ENCODE assay signal across 9 cellular contexts in the genomic region with DNA sequence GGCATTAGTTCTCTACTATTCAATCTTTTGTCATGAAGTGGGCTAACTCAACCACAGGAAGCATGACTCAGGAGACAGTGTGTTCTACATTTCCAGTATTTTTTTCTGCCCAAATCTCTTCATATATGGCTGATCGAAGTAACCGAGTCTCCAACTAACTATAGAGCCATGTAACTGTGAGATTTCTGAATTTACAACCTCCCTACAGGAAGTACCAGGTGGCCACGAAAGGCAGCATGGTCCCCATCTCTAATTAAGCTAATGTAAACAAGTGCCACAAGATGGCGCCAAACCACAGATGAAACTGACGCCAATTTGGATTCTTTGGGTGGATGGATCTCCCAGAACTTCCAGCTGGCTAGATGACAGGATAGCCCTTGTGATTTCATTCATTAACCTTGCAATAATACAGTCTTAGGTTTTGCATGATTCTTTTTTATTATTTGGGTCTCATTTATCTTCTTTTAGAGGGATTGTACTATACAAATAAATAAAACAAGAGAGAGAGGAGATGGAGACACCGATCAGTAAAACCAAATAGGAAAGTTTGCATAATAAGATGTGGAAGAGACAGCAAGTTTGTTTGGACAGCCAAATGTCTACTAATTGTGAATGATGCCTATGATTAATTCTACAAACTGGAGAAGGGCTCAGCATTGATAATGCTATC. TPM values are rescaled to one million over a fixed set of nuclear protein-coding genes. Genes with fewer than 3 reads are reported as not detected.
DNase-seq lines count a peak whose midpoint lies in the region; ATAC-seq and TF ChIP-seq lines count a peak whose summit lies in the region.
"Had no signal": no experiment of that assay in that cellular context is flagged by ENCODE, and none has a peak within 500 bp of the region (broad histone marks: within the 10 kb centered on the region; RNA-seq: fewer than 3 reads in every experiment).

No MANE protein-coding gene starts in this region.

- peak in 3 of 4 experiments; percentile 47 to 65 (median 59) for TF ChIP-seq CTCF in prostate gland (IDR thresholded peaks at IDR 0.05)

- ATAC-seq in GM21825 (IDR thresholded peaks at IDR 0.05; ENCODE audit: unreplicated experiment) (peak; percentile 94), HG02970 (IDR thresholded peaks at IDR 0.05; ENCODE audit: low FRiP score, unreplicated experiment) (no peak)

- no peaks in the 10 kb centered on the region for H3K36me3 ChIP-seq in KOPT-K1 (ENCODE audit: insufficient read depth, low read length)
- H3K36me3 ChIP-seq in SJCRH30, result no peaks in the 10 kb centered on the region
- no peaks in the 10 kb centered on the region for H3K36me3 ChIP-seq in prostate gland

- no peak for TF ChIP-seq POLR2A in prostate gland (IDR thresholded peaks at IDR 0.05)

- intact Hi-C loops in prostate gland (cut with DNase I), result loop anchor here (10.0 kb wide), 1 partner anchor 144 kb away; no protein-coding TSS in a partner anchor

- H3K4me3 ChIP-seq in SJCRH30 (no peak overlapping the region), prostate gland (no peak overlapping the region)
- H3K4me3 ChIP-seq: skin epidermis had no signal

- WGBS in prostate gland, result 25% methylated on average over 6 of the region's 6 CpGs

- H3K27ac ChIP-seq in KOPT-K1 (ENCODE audit: low read depth, low read length, poor library complexity, severe bottlenecking), result peak overlapping the region; percentile 62
- H3K27ac ChIP-seq in SJCRH30, result no peak overlapping the region
- H3K27ac ChIP-seq in prostate gland, result no peak overlapping the region
- H3K27ac ChIP-seq: skin epidermis had no signal

- no peaks in the 10 kb centered on the region for H3K27me3 ChIP-seq in SJCRH30
- H3K27me3 ChIP-seq in prostate gland (replicated peaks; ENCODE audit: insufficient read depth), result no peaks in the 10 kb centered on the region

- H3K9me3 ChIP-seq in KOPT-K1 (ENCODE audit: insufficient read depth, low read length, poor library complexity, severe bottlenecking) (no peaks in the 10 kb centered on the region), SJCRH30 (replicated peaks) (no peaks in the 10 kb centered on the region), prostate gland (no peaks in the 10 kb centered on the region)

- DNase-seq in GF-D8 (lab: John Stamatoyannopoulos, UW) (peak; percentile 33), SJCRH30 (peak; percentile 57 to 91), glomerular visceral epithelial cell (ENCODE audit: extremely low spot score) (peak; percentile 75), prostate gland (ENCODE audit: low spot score) (peak; percentile 44)
- peak; percentile 59 for DNase-seq in activated naive CD4-positive, alpha-beta T cell treated with Interleukin-2 at 50 U/mL for 16 hours

- H3K4me1 ChIP-seq in SJCRH30 (no peaks in the 10 kb centered on the region; the same call in 1 of the 2 replicates), prostate gland (replicated peaks) (no peaks in the 10 kb centered on the region)

RNA-seq across cellular contexts. Expression of a gene that starts 18.3 kb away (rescaled TPM):
- 0.25 and 0.26 TPM in 2 replicates for total RNA-seq in SJCRH30 (2014; rRNA removed; shearing (Covaris generic))
- 1 to 10 TPM in 1 of 2 donors, under 1 TPM in 1; 0.41 to 4.3 TPM for total RNA-seq in prostate gland
